1 cellular context compared by ENCODE assay signal in genomic region chr10:1404953-1405260, GRCh38.
TF ChIP-seq lines count a peak whose summit lies in the region.

No MANE protein-coding gene starts in this region.

TF ChIP-seq in GM23338, 12 proteins besides CTCF, POLR2A, EP300 and RAD21 (continued from another document):
- TF ChIP-seq ZNF462 (CRISPR knock-in tag; IDR thresholded peaks at IDR 0.05) (no peak), NANOG (IDR thresholded peaks at IDR 0.05; ENCODE audit: borderline replicate concordance) (no peak)
